ENCODE assay signal across 12 cellular contexts in the genomic region with DNA sequence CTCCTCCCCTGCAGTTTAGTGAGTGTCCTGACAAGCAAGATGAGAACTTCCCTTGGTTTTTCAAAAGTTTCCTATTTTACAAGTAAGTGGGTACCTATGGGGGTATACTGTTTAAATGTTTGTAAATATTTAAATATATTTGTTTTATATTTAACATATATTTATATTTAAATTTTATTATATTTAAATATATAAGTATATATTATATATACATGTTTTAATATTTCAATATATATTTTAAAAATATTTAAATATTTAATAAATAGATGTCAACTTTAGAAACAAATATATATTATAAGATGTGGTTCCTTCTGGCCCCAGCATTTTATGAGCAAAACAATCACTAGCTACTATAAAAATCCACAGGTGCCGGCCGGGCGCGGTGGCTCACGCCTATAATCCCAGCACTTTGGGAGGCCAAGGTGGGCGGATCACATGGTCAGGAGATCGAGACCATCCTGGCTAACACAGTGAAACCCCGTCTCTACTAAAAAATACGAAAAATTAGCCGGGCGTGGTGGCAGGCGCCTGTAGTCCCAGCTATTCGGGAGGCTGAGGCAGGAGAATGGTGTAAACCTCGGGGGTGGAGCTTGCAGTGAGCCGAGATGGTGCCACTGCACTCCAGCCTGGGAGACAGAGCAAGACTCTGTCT. TPM values are rescaled to one million over a fixed set of nuclear protein-coding genes. Genes with fewer than 3 reads are reported as not detected.
"Had no signal": no experiment of that assay in that cellular context is flagged by ENCODE, and none has a peak within 500 bp of the region (broad histone marks: within the 10 kb centered on the region; RNA-seq: fewer than 3 reads in every experiment).

No MANE protein-coding gene starts in this region.

RNA-seq across cellular contexts. Expression of a gene that starts 28.7 kb away (rescaled TPM):
- total RNA-seq: activated CD8-positive, alpha-beta T cell treated with anti-CD3 and anti-CD28 coated beads for 36 hours; activated naive CD8-positive, alpha-beta T cell treated with anti-CD3 and anti-CD28 coated beads for 36 hours; activated T-cell treated with anti-CD3 and anti-CD28 coated beads, Interleukin-2, amount 50 U/mL, for 72 hours; activated T-helper 2 cell treated with anti-CD3 and anti-CD28 coated beads, Interferon-gamma antibody, Interleukin-2, Interleukin-4, amounts not matched to agents 10 μg/mL and 5 μg/mL and 100 μg/mL, durations not matched to agents 14 hours and 24 hours and 36 hours; HepG2; NCI-H460; PC-9; Right ventricle myocardium inferior; RPMI7951; T-cell; T-helper 2 cell treated with Interferon-gamma antibody and Interleukin-4, amounts not matched to agents 100 ng/mL and 5 ng/mL, for 36 hours had no signal
- polyA plus RNA-seq: adipose tissue, HepG2 had no signal
